ENCODE assay signal across 3 cellular contexts in the genomic region with DNA sequence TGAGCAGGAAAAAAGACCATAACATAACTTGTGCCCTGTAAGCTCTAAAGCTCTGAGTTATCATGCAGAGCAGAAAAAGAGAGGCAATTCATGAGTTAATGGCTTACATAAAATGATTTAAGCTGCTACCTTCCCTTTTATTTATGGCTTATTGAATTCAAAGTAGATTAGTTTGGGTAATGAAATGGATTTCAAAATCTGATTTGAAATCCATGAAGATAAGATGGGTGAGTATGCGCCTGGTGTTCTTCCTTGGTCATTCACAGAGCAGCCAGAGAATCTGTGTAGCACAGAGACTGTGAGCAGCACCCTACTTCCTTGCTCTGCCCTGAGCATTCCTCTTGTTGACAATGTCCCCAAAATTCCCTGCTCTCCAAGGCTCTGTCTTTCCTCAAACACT.
"Had no signal": no experiment of that assay in that cellular context is flagged by ENCODE, and none has a peak within 500 bp of the region (broad histone marks: within the 10 kb centered on the region; RNA-seq: fewer than 3 reads in every experiment).

No MANE protein-coding gene starts in this region.

- H3K4me3 ChIP-seq: GM12878 had no signal

- ATAC-seq: GM12878 had no signal

- DNase-seq: GDM1, GF-D8 had no signal
